Comparison of ENCODE assay signal across 8 cellular contexts in genomic region chr2:61885896-61886603, GRCh38. TPM values are rescaled to one million over a fixed set of nuclear protein-coding genes. Genes with fewer than 3 reads are reported as not detected.
A peak's percentile ranks its signal among the peaks of the same experiment; 100 is the strongest.
DNase-seq lines count a peak whose midpoint lies in the region; ATAC-seq, FAIRE-seq and TF ChIP-seq lines count a peak whose summit lies in the region.

No MANE protein-coding gene starts in this region.

- TF ChIP-seq EP300 in GM12878 (IDR thresholded peaks at IDR 0.05; ENCODE audit: borderline replicate concordance in 1 of 2, control insufficient read depth in 1 of 2, low read depth in 2 of 2, low read length in 2 of 2) = no peak

- intact Hi-C loops in Caco-2 (cut with micrococcal nuclease; ENCODE audit: unreplicated experiment) (no loop called here), GM12878 (cut with micrococcal nuclease; ENCODE audit: unreplicated experiment) (loop anchor here (5.0 to 10.0 kb wide), 2 partner anchors 124 to 191 kb away; no protein-coding TSS in a partner anchor)

- H3K36me3 ChIP-seq in Caco-2 (ENCODE audit: control insufficient read depth, insufficient read depth, low read length) (no peaks in the 10 kb centered on the region), HUES64 (ENCODE audit: insufficient read depth, low read length) (peaks cover 53% of the 10 kb centered on the region), GM12878 (ENCODE audit: control insufficient read depth in 2 of 2, insufficient read depth in 2 of 2, low read length in 1 of 2) (peaks cover 2 to 23% of the 10 kb centered on the region in 2 experiments)

- H3K9me3 ChIP-seq in Caco-2 (no peaks in the 10 kb centered on the region), HUES64 (ENCODE audit: insufficient read depth, low read depth, low read length) (no peaks in the 10 kb centered on the region), GM12878 (replicated peaks; ENCODE audit: control insufficient read depth, insufficient read depth, low read length) (no peaks in the 10 kb centered on the region)

- RAD21 ChIA-PET in GM12878 (lab: Charles Lee; ENCODE audit: unreplicated experiment) = interaction anchor here (0.6 kb wide), 1 partner anchor 20 kb away, joined by 3 read pairs; no protein-coding TSS in a partner anchor

- no peak overlapping the region for H2AFZ ChIP-seq in GM12878 (ENCODE audit: control insufficient read depth, low read depth, low read length)

- peaks cover 2% of the 10 kb centered on the region; the same call in 1 of the 2 replicates for H4K20me1 ChIP-seq in GM12878 (ENCODE audit: control insufficient read depth, insufficient read depth)

- peaks cover 20% of the 10 kb centered on the region for H3K4me1 ChIP-seq in Caco-2
- no peaks in the 10 kb centered on the region for H3K4me1 ChIP-seq in HUES64 (ENCODE audit: insufficient read depth, low read length)
- H3K4me1 ChIP-seq in GM12878 (ENCODE audit: control insufficient read depth, insufficient read depth, low read length) = peaks cover 3% of the 10 kb centered on the region; the same call in 1 of the 2 replicates

- in situ Hi-C loops in GM12878 (cut with MboI) = no loop called here

- peaks cover 12% of the 10 kb centered on the region for H3K4me1 Mint-ChIP-seq in Caco-2 (ENCODE audit: low read depth, unreplicated experiment)
- peaks cover 13 to 21% of the 10 kb centered on the region in 2 donors for H3K4me1 Mint-ChIP-seq in natural killer cell treated with Interleukin-12 subunit alpha and Interleukin-12 subunit beta and Interleukin-15 and Interleukin-18, amount 100 ng/mL, for 72 hours (ENCODE audit: low read depth in 2 of 2)

- H3K4me3 ChIP-seq in Caco-2 (ENCODE audit: low read depth, low read length) (no peak overlapping the region), HUES64 (ENCODE audit: low read length) (peak overlapping the region; percentile 96), GM12878 (peak overlapping the region; percentile 78)

- SMC1A ChIA-PET in GM12878 (lab: Charles Lee; ENCODE audit: uncharacterized antibody, unreplicated experiment) = no interaction called here

- H3K4me2 ChIP-seq in GM12878 (ENCODE audit: control insufficient read depth, insufficient read depth) = peak overlapping the region; percentile 70

- no peaks in the 10 kb centered on the region for H3K27me3 Mint-ChIP-seq in Caco-2 (ENCODE audit: insufficient read depth, unreplicated experiment)
- no peaks in the 10 kb centered on the region for H3K27me3 Mint-ChIP-seq in natural killer cell treated with Interleukin-12 subunit alpha and Interleukin-12 subunit beta and Interleukin-15 and Interleukin-18, amount 100 ng/mL, for 72 hours

- TF ChIP-seq POLR2A in GM12878 (IDR thresholded peaks at IDR 0.05; ENCODE audit: low read depth, low read length) = no peak

- H3K27ac Mint-ChIP-seq in Caco-2 (ENCODE audit: unreplicated experiment) = no peak overlapping the region
- peak overlapping the region; percentile 92 to 96 for H3K27ac Mint-ChIP-seq in natural killer cell treated with Interleukin-12 subunit alpha and Interleukin-12 subunit beta and Interleukin-15 and Interleukin-18, amount 100 ng/mL, for 72 hours

- no peak for ATAC-seq in GM12878
- ATAC-seq in natural killer cell treated with Interleukin-12 subunit alpha and Interleukin-12 subunit beta and Interleukin-15 and Interleukin-18, amount 100 ng/mL, for 72 hours = no peak
- no peak for ATAC-seq in GM19452 (IDR thresholded peaks at IDR 0.05; ENCODE audit: unreplicated experiment)
- no peak for ATAC-seq in GM21723 (IDR thresholded peaks at IDR 0.05; ENCODE audit: unreplicated experiment)

- POLR2A ChIA-PET in Caco-2 (lab: Charles Lee) (interaction anchor here (0.6 kb wide), 1 partner anchor 1075 kb away, joined by 3 read pairs; no protein-coding TSS in a partner anchor), GM12878 (lab: Charles Lee) (no interaction called here)

- 89% methylated on average over 18 of the region's 18 CpGs for WGBS in HUES64
- WGBS in GM12878 (ENCODE audit: insufficient coverage, insufficient replicate concordance, low lambda C conversion rate, missing lambda C conversion rate) = 88% methylated on average over 18 of the region's 18 CpGs

- H3K79me2 ChIP-seq in GM12878 (ENCODE audit: control insufficient read depth, insufficient read depth, low read length) = peaks cover 40% of the 10 kb centered on the region

- peaks cover 86% of the 10 kb centered on the region for H3K36me3 Mint-ChIP-seq in Caco-2 (ENCODE audit: insufficient read depth, unreplicated experiment)
- H3K36me3 Mint-ChIP-seq in natural killer cell treated with Interleukin-12 subunit alpha and Interleukin-12 subunit beta and Interleukin-15 and Interleukin-18, amount 100 ng/mL, for 72 hours = peaks cover 18% of the 10 kb centered on the region

- H3K27me3 ChIP-seq in Caco-2 (replicated peaks; ENCODE audit: control insufficient read depth, insufficient read depth, low read length) = no peaks in the 10 kb centered on the region
- H3K27me3 ChIP-seq in HUES64 (ENCODE audit: insufficient read depth, low read length) = no peaks in the 10 kb centered on the region
- no peaks in the 10 kb centered on the region for H3K27me3 ChIP-seq in GM12878 (replicated peaks in 1 of 2; ENCODE audit: control insufficient read depth in 2 of 2, insufficient read depth in 2 of 2, low read length in 1 of 2)

- BruUV-seq in Caco-2 (replicated peaks; lab: Mats Ljungman, UMichigan) (no TSS peak), GM12878 (replicated peaks; lab: Mats Ljungman, UMichigan) (no TSS peak)

- no peak for FAIRE-seq in GM12878 (lab: Jason Lieb, UNC)

- H3K4me3 Mint-ChIP-seq in Caco-2 (ENCODE audit: unreplicated experiment) = peak overlapping the region; percentile 94
- peak overlapping the region; percentile 95 for H3K4me3 Mint-ChIP-seq in natural killer cell treated with Interleukin-12 subunit alpha and Interleukin-12 subunit beta and Interleukin-15 and Interleukin-18, amount 100 ng/mL, for 72 hours

- H3K9me3 Mint-ChIP-seq in Caco-2 (ENCODE audit: unreplicated experiment) = no peaks in the 10 kb centered on the region
- H3K9me3 Mint-ChIP-seq in natural killer cell treated with Interleukin-12 subunit alpha and Interleukin-12 subunit beta and Interleukin-15 and Interleukin-18, amount 100 ng/mL, for 72 hours = no peaks in the 10 kb centered on the region

- DNase-seq in Caco-2 (no peak), GM12878 (ENCODE audit: low read depth, low spot score) (no peak), NOMO-1 treated with dmso at 0.1 percent for 144 hours (lab: John Stamatoyannopoulos, UW; ENCODE audit: unreplicated experiment) (no peak), NCI-H2081 treated with DMSO at 0.1 percent for 48 hours (lab: John Stamatoyannopoulos, UW) (no peak)
- DNase-seq in natural killer cell treated with Interleukin-12 subunit alpha and Interleukin-12 subunit beta and Interleukin-15 and Interleukin-18, amount 100 ng/mL, for 72 hours (ENCODE audit: low spot score) = no peak

- H3K27ac ChIP-seq in HUES64 (ENCODE audit: low read depth, low read length) (no peak overlapping the region), GM12878 (ENCODE audit: control insufficient read depth, insufficient read depth) (no peak overlapping the region)

- CTCF ChIA-PET in Caco-2 (lab: Charles Lee) = no interaction called here
- CTCF ChIA-PET in GM12878 (lab: Yijun Ruan, JAX) = interaction anchor here (0.6 to 1.5 kb wide), 2 partner anchors 20 to 31 kb away, joined by 3 to 4 read pairs; partner anchors contain the start of gene COMMD1

- TF ChIP-seq CTCF in Caco-2 (IDR thresholded peaks at IDR 0.05; ENCODE audit: insufficient read depth in 1 of 2, low read depth in 1 of 2, low read length in 1 of 2, severe bottlenecking in 1 of 2, unreplicated experiment in 1 of 2) = no peak
- no peak for TF ChIP-seq CTCF in GM12878 (IDR thresholded peaks at IDR 0.05 in 2 of 3, conservative IDR thresholded peaks at IDR 0.05 in 1 of 3; ENCODE audit: control insufficient read depth in 2 of 3, extremely low read depth in 1 of 3, insufficient read depth in 1 of 3, low read depth in 3 of 3, low read length in 3 of 3)

- no peak for TF ChIP-seq RAD21 in GM12878 (IDR thresholded peaks at IDR 0.05; ENCODE audit: insufficient read depth, low read depth, low read length)

- H3K9ac ChIP-seq in HUES64 (ENCODE audit: low read depth, low read length) (0 out of 2 replicates have a peak overlapping the region, but pooled peaks have one; percentile 2), GM12878 (ENCODE audit: control insufficient read depth, insufficient read depth, low read length) (no peak overlapping the region)

RNA-seq across cellular contexts. Expression of gene CCT4, which starts 2.4 kb away (rescaled TPM):
- total RNA-seq in Caco-2 (2022) = 306 and 307 TPM in 2 replicates
- polyA plus RNA-seq in HUES64 (2013, experiment 1 of 2) = 246 TPM
- 259 TPM for polyA plus RNA-seq in HUES64 (2013, experiment 2 of 2)
- 43.5 and 47.2 TPM in 2 replicates for total RNA-seq in GM12878 (2013; cell fraction: nucleolus; rRNA removed)
- 224 and 233 TPM in 2 replicates for total RNA-seq in GM12878 (2014; rRNA removed)
- total RNA-seq in GM12878 (2014; rRNA removed; fragmentation: Illumina TruSeq; extraction: Trizol) = 241 TPM in 2 replicates
- 246 TPM in 2 replicates for total RNA-seq in GM12878 (2021)
- 108 TPM for polyA plus RNA-seq in GM12878 (2011; ENCODE audit: low read depth)
- polyA plus RNA-seq in GM12878 (2011; rRNA removed) = 190 and 302 TPM in 2 replicates
- 103 and 116 TPM in 2 replicates for polyA plus RNA-seq in GM12878 (2011; cell fraction: cytosol; rRNA removed)
- polyA plus RNA-seq in GM12878 (2011; cell fraction: nucleus; rRNA removed) = 69.1 and 93.2 TPM in 2 replicates
- 148 and 149 TPM in 2 replicates for polyA plus RNA-seq in GM12878 (2012)
- polyA plus RNA-seq in GM12878 (2014; fragmentation: Illumina TruSeq; extraction: Trizol) = 199 and 227 TPM in 2 replicates
- polyA plus RNA-seq in GM12878 (2014; fragmentation: Nextera tagmentation; extraction: Ambion mirVana) = 100 to 1,000 TPM in 1 of 2 experiments, 10 to 100 TPM in 1; 76.6 to 179 TPM
- polyA plus RNA-seq in GM12878 (2014; rRNA removed) = 179 and 192 TPM in 2 replicates
- polyA plus RNA-seq in GM12878 (2016; fragmentation: Nextera tagmentation; extraction: Ambion mirVana) = 100 to 1,000 TPM; 306 to 320 TPM
- polyA minus RNA-seq in GM12878 (2011; rRNA and poly(A)+ RNA removed) = 113 and 124 TPM in 2 replicates
- 76.3 and 96.6 TPM in 2 replicates for polyA minus RNA-seq in GM12878 (2011; cell fraction: cytosol; rRNA and poly(A)+ RNA removed)
- 36.1 and 52.0 TPM in 2 replicates for polyA minus RNA-seq in GM12878 (2011; cell fraction: nucleus; rRNA and poly(A)+ RNA removed)
- total RNA-seq in natural killer cell treated with Interleukin-12 subunit alpha and Interleukin-12 subunit beta and Interleukin-15 and Interleukin-18, amount 100 ng/mL, for 72 hours = 100 to 1,000 TPM; 207 to 291 TPM

RNA-seq across cellular contexts. Expression of gene COMMD1, which starts 19.4 kb away (rescaled TPM):
- total RNA-seq in Caco-2 (2022) (50.0 and 56.7 TPM in 2 replicates), GM12878 (2014; rRNA removed) (39.7 and 42.8 TPM in 2 replicates), GM12878 (2014; rRNA removed; fragmentation: Illumina TruSeq; extraction: Trizol) (50.3 and 52.4 TPM in 2 replicates), GM12878 (2021) (40.8 and 48.2 TPM in 2 replicates)
- 34.0 TPM for polyA plus RNA-seq in HUES64 (2013, experiment 1 of 2)
- 30.6 TPM for polyA plus RNA-seq in HUES64 (2013, experiment 2 of 2)
- total RNA-seq in GM12878 (2013; cell fraction: nucleolus; rRNA removed) = 72.5 and 75.3 TPM in 2 replicates
- polyA plus RNA-seq in GM12878 (2011; ENCODE audit: low read depth) = 150 TPM
- polyA plus RNA-seq in GM12878 (2011; rRNA removed) (53.3 and 54.9 TPM in 2 replicates), GM12878 (2014; fragmentation: Illumina TruSeq; extraction: Trizol) (50.2 and 51.0 TPM in 2 replicates), GM12878 (2014; fragmentation: Nextera tagmentation; extraction: Ambion mirVana) (100 to 1,000 TPM; 190 to 210 TPM), GM12878 (2014; rRNA removed) (45.9 and 54.1 TPM in 2 replicates), GM12878 (2016; fragmentation: Nextera tagmentation; extraction: Ambion mirVana) (10 to 100 TPM; 94.3 to 99.4 TPM)
- polyA plus RNA-seq in GM12878 (2011; cell fraction: cytosol; rRNA removed) = 40.1 and 42.1 TPM in 2 replicates
- polyA plus RNA-seq in GM12878 (2011; cell fraction: nucleus; rRNA removed) = 22.2 and 25.7 TPM in 2 replicates
- polyA plus RNA-seq in GM12878 (2012) = 50.4 and 85.0 TPM in 2 replicates
- 21.6 and 25.3 TPM in 2 replicates for polyA minus RNA-seq in GM12878 (2011; rRNA and poly(A)+ RNA removed)
- polyA minus RNA-seq in GM12878 (2011; cell fraction: cytosol; rRNA and poly(A)+ RNA removed) = 9.1 and 10.6 TPM in 2 replicates
- polyA minus RNA-seq in GM12878 (2011; cell fraction: nucleus; rRNA and poly(A)+ RNA removed) = 15.7 and 23.7 TPM in 2 replicates
- total RNA-seq in natural killer cell treated with Interleukin-12 subunit alpha and Interleukin-12 subunit beta and Interleukin-15 and Interleukin-18, amount 100 ng/mL, for 72 hours = 10 to 100 TPM; 34.4 to 44.4 TPM

RNA-seq across cellular contexts. Expression of gene FAM161A, which starts 32.2 kb away (rescaled TPM):
- total RNA-seq in Caco-2 (2022) (9.1 and 9.8 TPM in 2 replicates), GM12878 (2014; rRNA removed) (5.8 and 7.5 TPM in 2 replicates), GM12878 (2014; rRNA removed; fragmentation: Illumina TruSeq; extraction: Trizol) (11.9 and 13.5 TPM in 2 replicates), GM12878 (2021) (6.9 and 7.0 TPM in 2 replicates)
- 8.1 TPM for polyA plus RNA-seq in HUES64 (2013, experiment 1 of 2)
- 7.9 TPM for polyA plus RNA-seq in HUES64 (2013, experiment 2 of 2)
- 21.5 and 21.9 TPM in 2 replicates for total RNA-seq in GM12878 (2013; cell fraction: nucleolus; rRNA removed)
- 2.6 TPM for polyA plus RNA-seq in GM12878 (2011; ENCODE audit: low read depth)
- polyA plus RNA-seq in GM12878 (2011; rRNA removed) (2.2 and 3.3 TPM in 2 replicates), GM12878 (2014; fragmentation: Illumina TruSeq; extraction: Trizol) (12.2 and 18.4 TPM in 2 replicates), GM12878 (2014; fragmentation: Nextera tagmentation; extraction: Ambion mirVana) (1 to 10 TPM; 4.3 to 5.4 TPM), GM12878 (2014; rRNA removed) (9.7 and 10.7 TPM in 2 replicates), GM12878 (2016; fragmentation: Nextera tagmentation; extraction: Ambion mirVana) (10 to 100 TPM; 10.2 to 10.6 TPM)
- polyA plus RNA-seq in GM12878 (2011; cell fraction: cytosol; rRNA removed) = 0.84 and 0.88 TPM in 2 replicates
- 1.1 and 2.2 TPM in 2 replicates for polyA plus RNA-seq in GM12878 (2011; cell fraction: nucleus; rRNA removed)
- polyA plus RNA-seq in GM12878 (2012) = 4.6 and 5.4 TPM in 2 replicates
- 1.1 and 1.6 TPM in 2 replicates for polyA minus RNA-seq in GM12878 (2011; rRNA and poly(A)+ RNA removed)
- 0.42 and 1.1 TPM in 2 replicates for polyA minus RNA-seq in GM12878 (2011; cell fraction: cytosol; rRNA and poly(A)+ RNA removed)
- 0.86 and 1.2 TPM in 2 replicates for polyA minus RNA-seq in GM12878 (2011; cell fraction: nucleus; rRNA and poly(A)+ RNA removed)
- 1 to 10 TPM; 2.2 to 6.6 TPM for total RNA-seq in natural killer cell treated with Interleukin-12 subunit alpha and Interleukin-12 subunit beta and Interleukin-15 and Interleukin-18, amount 100 ng/mL, for 72 hours
